Comparison of ENCODE assay signal across 29 cellular contexts in the genomic region with DNA sequence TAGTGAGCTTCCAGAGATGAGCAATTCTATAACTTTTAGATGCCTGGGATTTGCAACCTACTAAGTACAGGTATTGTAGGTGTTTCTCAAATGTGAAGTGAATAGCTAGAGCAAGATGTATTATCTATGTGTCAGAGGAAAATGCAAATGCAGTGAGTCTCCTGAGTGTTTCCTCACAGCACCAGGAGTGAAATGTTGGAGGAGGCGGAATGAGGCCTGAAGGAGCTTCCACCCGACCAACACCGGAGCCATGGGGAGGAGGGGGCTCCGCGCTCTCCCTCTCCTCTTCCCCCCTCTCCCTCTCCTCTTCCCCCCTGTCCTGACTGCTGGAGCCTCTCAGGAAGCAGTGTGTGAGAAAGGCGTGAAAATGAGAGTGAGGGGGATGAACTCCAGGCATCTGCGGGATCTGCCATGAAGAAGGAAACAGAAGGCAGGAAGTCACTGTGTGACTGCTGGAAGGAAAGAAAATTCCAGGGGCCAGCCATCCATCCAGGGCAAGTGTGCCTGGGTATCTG.
"Had no signal": no experiment of that assay in that cellular context is flagged by ENCODE, and none has a peak within 500 bp of the region (broad histone marks: within the 10 kb centered on the region; RNA-seq: fewer than 3 reads in every experiment).

No MANE protein-coding gene starts in this region.

- H3K36me3 Mint-ChIP-seq: natural killer cell treated with Interleukin-12 subunit alpha and Interleukin-12 subunit beta and Interleukin-15 and Interleukin-18, amount 100 ng/mL, for 72 hours had no signal

- H3K27ac ChIP-seq: lower lobe of right lung, neutrophil, parathyroid adenoma, psoas muscle, skin epidermis, stomach, testis, thyroid gland, transverse colon, upper lobe of left lung, vagina had no signal

- ATAC-seq: lower lobe of right lung; naive thymus-derived CD4-positive, alpha-beta T cell; psoas muscle; right cardiac atrium; sciatic nerve; stimulated activated naive B cell treated with anti-CD40 and anti-IgM and Interleukin-4, amounts not matched to agents 10 μg/mL and 1 μg/mL and 100 μg/mL, for 72 hours; stimulated activated naive CD8-positive, alpha-beta T cell treated with anti-CD3 and anti-CD28 coated beads, Interleukin-15, Interleukin-2, amounts not matched to agents 100 U/mL and 50 U/mL, for 24 hours had no signal

- H3K9me3 ChIP-seq: lower lobe of right lung, neutrophil, psoas muscle, testis, thyroid gland, vagina had no signal

- H3K27ac Mint-ChIP-seq: naive thymus-derived CD4-positive, alpha-beta T cell; natural killer cell treated with Interleukin-12 subunit alpha and Interleukin-12 subunit beta and Interleukin-15 and Interleukin-18, amount 100 ng/mL, for 72 hours; stimulated activated naive B cell treated with anti-CD40 and anti-IgM and Interleukin-4, amounts not matched to agents 10 μg/mL and 1 μg/mL and 100 μg/mL, for 72 hours had no signal

- H3K27me3 ChIP-seq: stomach, testis, thyroid gland, transverse colon, upper lobe of left lung, vagina had no signal

- H3K4me3 Mint-ChIP-seq: naive thymus-derived CD4-positive, alpha-beta T cell; natural killer cell treated with Interleukin-12 subunit alpha and Interleukin-12 subunit beta and Interleukin-15 and Interleukin-18, amount 100 ng/mL, for 72 hours; neural crest cell; stimulated activated naive B cell treated with anti-CD40 and anti-IgM and Interleukin-4, amounts not matched to agents 10 μg/mL and 1 μg/mL and 100 μg/mL, for 72 hours had no signal

- DNase-seq: hippocampal formation; kidney glomerular epithelial cell; lower lobe of right lung; mammary epithelial cell; mesenchymal stem cell; midbrain; naive thymus-derived CD4-positive, alpha-beta T cell; occipital lobe; psoas muscle; right cardiac atrium; stimulated activated CD4-positive, alpha-beta T cell treated with anti-CD3 and anti-CD28 coated beads, Interleukin-12 subunit alpha, Interleukin-12 subunit beta, amount 100 ng/mL, for 4 hours; stimulated activated CD4-positive, alpha-beta T cell treated with anti-CD3 and anti-CD28 coated beads, Interleukin-15, amount 100 ng/mL, for 24 hours; stimulated activated CD4-positive, alpha-beta T cell treated with anti-CD3 and anti-CD28 coated beads, Interleukin-2, amount 100 ng/mL, for 24 hours; stimulated activated CD4-positive, alpha-beta T cell treated with anti-CD3 and anti-CD28 coated beads, Interleukin-4, amount 100 ng/mL, for 1 hour; stimulated activated naive B cell treated with anti-CD40 and anti-IgM and Interleukin-4, amounts not matched to agents 10 μg/mL and 1 μg/mL and 100 μg/mL, for 72 hours; stimulated activated naive CD8-positive, alpha-beta T cell treated with anti-CD3 and anti-CD28 coated beads, Interleukin-15, Interleukin-2, amounts not matched to agents 100 U/mL and 50 U/mL, for 24 hours; stomach; testis; thyroid gland; transverse colon; upper lobe of left lung had no signal

- H3K4me3 ChIP-seq: lower lobe of right lung, mucosa of descending colon, psoas muscle, skin epidermis, stomach, testis, thyroid gland, transverse colon, upper lobe of left lung, vagina had no signal

- H3K4me1 Mint-ChIP-seq: neural crest cell had no signal

- H3K36me3 ChIP-seq: lower lobe of right lung, neutrophil, stomach, thyroid gland, transverse colon, upper lobe of left lung, vagina had no signal

- H3K4me1 ChIP-seq: lower lobe of right lung, parathyroid adenoma, psoas muscle, stomach, testis, thyroid gland, transverse colon, upper lobe of left lung, vagina had no signal
